In the genomic region with DNA sequence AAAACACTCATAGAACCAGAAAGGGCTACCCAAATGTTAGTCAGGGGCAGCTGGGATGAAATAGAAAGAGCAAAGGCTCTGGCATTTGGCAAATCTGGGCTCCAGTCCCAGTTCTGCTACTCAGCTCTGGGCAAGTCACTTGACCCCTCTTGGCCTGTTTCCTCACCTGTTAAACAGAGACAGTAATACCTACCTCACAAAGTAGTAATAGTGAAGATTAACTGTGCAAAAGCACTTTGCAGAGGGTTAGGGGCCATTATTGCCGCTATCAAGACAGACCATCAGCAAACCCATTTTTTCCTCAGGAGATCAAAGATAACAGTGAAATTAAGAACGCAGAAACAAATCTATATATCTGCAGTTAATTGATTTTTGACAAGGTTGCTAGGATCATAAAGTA, we compare ENCODE assay signal across 22 cellular contexts. TPM values are rescaled to one million over a fixed set of nuclear protein-coding genes. Genes with fewer than 3 reads are reported as not detected.
DNase-seq lines count a peak whose midpoint lies in the region; FAIRE-seq and TF ChIP-seq lines count a peak whose summit lies in the region.
"Had no signal": no experiment of that assay in that cellular context is flagged by ENCODE, and none has a peak within 500 bp of the region (broad histone marks: within the 10 kb centered on the region; RNA-seq: fewer than 3 reads in every experiment).

No MANE protein-coding gene starts in this region.

- H3K27me3 ChIP-seq in MG63 = no peaks in the 10 kb centered on the region
- H3K27me3 ChIP-seq in bronchial epithelial cell (ENCODE audit: control insufficient read depth, insufficient read depth, low read length) = no peaks in the 10 kb centered on the region

- H3K36me3 ChIP-seq in MG63 (no peaks in the 10 kb centered on the region), bronchial epithelial cell (ENCODE audit: control insufficient read depth, insufficient read depth, low read length) (no peaks in the 10 kb centered on the region)

- peak; percentile 3 for DNase-seq in DMS79 treated with DMSO at 0.1 percent for 48 hours (lab: John Stamatoyannopoulos, UW)
- DNase-seq in DMS79 (lab: John Stamatoyannopoulos, UW) = no peak
- DNase-seq in MG63 = peak; percentile 6
- DNase-seq in bronchial epithelial cell (ENCODE audit: low read depth) = peak; percentile 16
- DNase-seq in myocyte (ENCODE audit: low read depth) = peak; percentile 4
- no peak for DNase-seq in GM03348 (ENCODE audit: low spot score)
- no peak for DNase-seq in SKM-1 (lab: John Stamatoyannopoulos, UW; ENCODE audit: unreplicated experiment)
- DNase-seq in retina = no peak
- DNase-seq: 8988T, DMS153, EL, KBM-7, NCI-H1436, NCI-H1930, NCI-H2171, NCI-H446 treated with DMSO at 0.1 percent for 48 hours, NCI-H69, SHP77 treated with DMSO at 0.1 percent for 48 hours had no signal

- no peak for TF ChIP-seq CTCF in bronchial epithelial cell (IDR thresholded peaks at IDR 0.05; ENCODE audit: insufficient read depth, low read length, severe bottlenecking)

- H3K9me3 ChIP-seq in MG63 = no peaks in the 10 kb centered on the region

- H3K4me3 ChIP-seq in MG63 (no peak overlapping the region), bronchial epithelial cell (ENCODE audit: low read depth, low read length) (no peak overlapping the region)

- no peak for FAIRE-seq in bronchial epithelial cell (lab: Jason Lieb, UNC)
- FAIRE-seq: GM12892, GM18507, H1 had no signal

RNA-seq across cellular contexts. Expression of a gene that starts 20.6 kb away (rescaled TPM):
- 8.2 and 16.5 TPM in 2 replicates for total RNA-seq in MG63 (2014; rRNA removed; shearing (Covaris generic); ENCODE audit: low replicate concordance)
- total RNA-seq in bronchial epithelial cell (11.8 and 13.4 TPM in 2 replicates), myocyte (17.9 and 20.0 TPM in 2 replicates)
- polyA plus RNA-seq in myocyte (2012) = 4.2 TPM

RNA-seq across cellular contexts. Expression of a gene that starts 40.0 kb away (rescaled TPM):
- not detected in 2 replicates for total RNA-seq in MG63 (2014; rRNA removed; shearing (Covaris generic); ENCODE audit: low replicate concordance)
- total RNA-seq in bronchial epithelial cell (not detected in 2 replicates), myocyte (0.05 TPM in 1 of 2 replicates, not detected in the other)
- polyA plus RNA-seq in myocyte (2012) = 0.92 TPM
- total RNA-seq: OCI-LY7 had no signal

Comparison
In these comparisons a context has a peak if more than half of its experiments do, and no peak if none do; other contexts are left out.
1. DNase-seq: peak in DMS79 treated with DMSO at 0.1 percent for 48 hours (single experiment), MG63 (single experiment), bronchial epithelial cell (single experiment) and myocyte (single experiment); none in DMS79 (single experiment), GM03348 (single experiment), SKM-1 (single experiment) and retina (single experiment).